8 cellular contexts compared by ENCODE assay signal in the genomic region with DNA sequence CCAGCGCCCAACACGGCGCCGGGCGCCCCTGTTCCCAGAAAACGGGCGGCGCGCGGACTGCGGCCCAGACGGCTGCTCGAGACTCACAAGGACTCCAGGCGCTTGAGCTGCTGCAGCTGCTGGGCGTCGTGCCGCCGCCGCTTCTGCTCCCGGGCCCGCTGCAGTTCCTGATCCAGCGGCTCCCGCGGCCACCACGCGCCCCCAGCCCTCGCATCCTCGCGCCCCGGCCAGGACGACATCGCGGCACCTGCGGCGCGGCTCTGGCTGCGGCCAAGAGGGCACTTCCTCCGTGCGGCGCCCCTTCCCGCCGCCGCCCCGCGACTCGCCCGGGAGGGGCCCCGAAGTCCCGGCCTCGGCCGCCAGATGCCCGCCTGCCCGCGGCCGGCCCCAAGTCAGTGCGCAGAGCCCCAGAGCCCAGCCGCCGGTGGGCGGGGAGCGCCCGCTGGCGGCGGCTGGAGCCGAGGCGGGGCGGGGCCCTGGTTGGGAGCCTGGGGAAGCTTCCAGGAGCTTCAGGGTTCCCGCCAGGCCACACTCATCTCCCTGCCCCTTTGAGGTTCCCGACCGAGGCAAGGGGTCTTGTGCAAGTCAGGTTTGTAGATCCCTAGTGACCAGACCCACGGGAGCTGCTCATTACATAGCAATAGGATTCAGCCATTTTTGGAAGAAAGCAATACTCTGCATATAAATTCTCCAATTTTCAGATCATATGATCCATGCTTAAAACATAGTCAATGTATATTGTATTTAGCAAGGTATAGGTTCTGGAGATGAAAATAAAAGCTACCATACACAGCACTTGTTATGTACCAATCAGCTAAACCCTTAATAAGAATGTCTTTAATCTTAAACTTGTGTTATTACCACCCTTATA. TPM values are rescaled to one million over a fixed set of nuclear protein-coding genes. Genes with fewer than 3 reads are reported as not detected.
DNase-seq lines count a peak whose midpoint lies in the region; ATAC-seq and TF ChIP-seq lines count a peak whose summit lies in the region.

No MANE protein-coding gene starts in this region.

- intact Hi-C loops in transverse colon (cut with DNase I; ENCODE audit: low total_unique reads): no loop called here

- H4K91ac ChIP-seq in H9 (ENCODE audit: insufficient read length, low read depth, low read length): no peak overlapping the region

- H2BK20ac ChIP-seq in H9 (ENCODE audit: low read depth, low read length, poor library complexity, severe bottlenecking): no peak overlapping the region

- H3T11ph ChIP-seq in H9 (ENCODE audit: low read length): no peak overlapping the region

- no peak overlapping the region for H2AK5ac ChIP-seq in H9 (ENCODE audit: insufficient read length, low read length)

- no peaks in the 10 kb centered on the region for H3K36me3 ChIP-seq in GM06990 (ENCODE audit: control insufficient read depth, insufficient read depth, low read length)
- H3K36me3 ChIP-seq in cardiac muscle cell: no peaks in the 10 kb centered on the region
- H3K36me3 ChIP-seq in parathyroid adenoma (ENCODE audit: control insufficient read depth, insufficient read depth, low read length): no peaks in the 10 kb centered on the region
- no peaks in the 10 kb centered on the region for H3K36me3 ChIP-seq in transverse colon

- peaks cover 4% of the 10 kb centered on the region for H3K9me3 ChIP-seq in H9 (ENCODE audit: control insufficient read depth, low read depth, low read length)
- no peaks in the 10 kb centered on the region for H3K9me3 ChIP-seq in cardiac muscle cell (ENCODE audit: low read depth)
- H3K9me3 ChIP-seq in parathyroid adenoma (ENCODE audit: control insufficient read depth, low read length): no peaks in the 10 kb centered on the region
- peaks cover 0 to 6% of the 10 kb centered on the region in 2 donors for H3K9me3 ChIP-seq in transverse colon

- H3K79me2 ChIP-seq in H9 (ENCODE audit: insufficient read depth, low read length): no peaks in the 10 kb centered on the region
- peaks cover 14% of the 10 kb centered on the region for H3K79me2 ChIP-seq in parathyroid adenoma

- peak overlapping the region; percentile 47 for H3K4me2 ChIP-seq in H9 (ENCODE audit: insufficient read depth, insufficient read length, low read length)
- peak overlapping the region; percentile 81 for H3K4me2 ChIP-seq in parathyroid adenoma (ENCODE audit: low read length)

- peak; percentile 89 for ATAC-seq in activated naive CD8-positive, alpha-beta T cell treated with anti-CD3 and anti-CD28 coated beads, Interleukin-2, amount 10 ng/mL, durations not matched to agents 7 days and 5 days (ENCODE audit: low read depth)

- in situ Hi-C loops in transverse colon (cut with MboI; ENCODE audit: low pct_ligation_motif_present in 1 of 4, low pct_unique_long_range_greater_than_20kb in 1 of 4, low sequenced_read_pairs in 3 of 4): loop anchor here in 1 of 4 donors (25.0 kb wide), 1 partner anchor 106 kb away; no protein-coding TSS in a partner anchor

- H3K27me3 ChIP-seq in GM06990 (replicated peaks; ENCODE audit: control insufficient read depth, insufficient read depth, low read length) (no peaks in the 10 kb centered on the region), H9 (ENCODE audit: insufficient read depth, low read length) (peaks cover 45% of the 10 kb centered on the region), cardiac muscle cell (peaks cover 2% of the 10 kb centered on the region), parathyroid adenoma (ENCODE audit: control insufficient read depth, insufficient read depth, low read length) (no peaks in the 10 kb centered on the region), transverse colon (no peaks in the 10 kb centered on the region)

- no peak overlapping the region for H3K56ac ChIP-seq in H9 (ENCODE audit: insufficient read length, low read depth, low read length)

- peaks cover 0 to 4% (median 1%) of the 10 kb centered on the region in 3 experiments; a peak in 4 of 7 replicates for H3K36me3 Mint-ChIP-seq in H9 (ENCODE audit: insufficient read depth in 1 of 3, low read depth in 3 of 3)
- H3K36me3 Mint-ChIP-seq in activated naive CD8-positive, alpha-beta T cell treated with anti-CD3 and anti-CD28 coated beads, Interleukin-2, amount 10 ng/mL, durations not matched to agents 7 days and 5 days: peaks cover 7% of the 10 kb centered on the region

- H3K4me3 Mint-ChIP-seq in H9: peak overlapping the region; percentile 33 to 68
- H3K4me3 Mint-ChIP-seq in activated naive CD8-positive, alpha-beta T cell treated with anti-CD3 and anti-CD28 coated beads, Interleukin-2, amount 10 ng/mL, durations not matched to agents 7 days and 5 days: peak overlapping the region; percentile 71

- H3K4me1 ChIP-seq in H9 (ENCODE audit: insufficient read depth, low read length) (no peaks in the 10 kb centered on the region), cardiac muscle cell (ENCODE audit: low read depth) (peaks cover 7% of the 10 kb centered on the region), parathyroid adenoma (peaks cover 9% of the 10 kb centered on the region), transverse colon (peaks cover 5 to 34% (median 11%) of the 10 kb centered on the region in 4 donors)

- TF ChIP-seq POLR2A in transverse colon (IDR thresholded peaks at IDR 0.05): peak; percentile 26

- no peak overlapping the region for H4K5ac ChIP-seq in H9 (ENCODE audit: insufficient read length, low read depth, low read length)

- H4K20me1 ChIP-seq in H9 (ENCODE audit: control insufficient read depth, insufficient read depth, insufficient read length): no peaks in the 10 kb centered on the region

- H2BK120ac ChIP-seq in H9 (ENCODE audit: low read depth, low read length, poor library complexity, severe bottlenecking): no peak overlapping the region

- no peak overlapping the region for H2BK5ac ChIP-seq in H9 (ENCODE audit: insufficient read length, low read length)

- TF ChIP-seq CTCF in GM06990 (IDR thresholded peaks at IDR 0.05; ENCODE audit: insufficient read depth, low read length, poor library complexity, severe bottlenecking) (peak; percentile 35), H9 (conservative IDR thresholded peaks at IDR 0.05) (peak; percentile 56), cardiac muscle cell (IDR thresholded peaks at IDR 0.05; ENCODE audit: low read depth, low read length) (peak; percentile 52), parathyroid adenoma (IDR thresholded peaks at IDR 0.05) (peak; percentile 58), transverse colon (IDR thresholded peaks at IDR 0.05) (peak in 4 of 5 experiments; percentile 32 to 65 (median 53))

- no peak overlapping the region for H2BK12ac ChIP-seq in H9 (ENCODE audit: insufficient read length, low read depth, low read length)

- H3K4ac ChIP-seq in H9 (ENCODE audit: low read depth, low read length): no peak overlapping the region

- peaks cover 10% of the 10 kb centered on the region for H3K23me2 ChIP-seq in H9 (ENCODE audit: insufficient read length, low read depth, low read length, poor library complexity, severe bottlenecking)

- no peak overlapping the region for H3K23ac ChIP-seq in H9 (ENCODE audit: insufficient read length, low read depth, low read length)

- H3K18ac ChIP-seq in H9 (ENCODE audit: insufficient read length, low read depth, low read length): no peak overlapping the region

- H3K9ac ChIP-seq in H9 (ENCODE audit: extremely low read depth, insufficient read length, low read length): no peak overlapping the region
- no peak overlapping the region for H3K9ac ChIP-seq in parathyroid adenoma

- POLR2A ChIA-PET in activated naive CD8-positive, alpha-beta T cell treated with anti-CD3 and anti-CD28 coated beads, Interleukin-2, amount 10 ng/mL, durations not matched to agents 7 days and 5 days (lab: Charles Lee): interaction anchor here (3.2 to 3.5 kb wide), 2 partner anchors 37 to 52 kb away, joined by 19 to 23 read pairs; a partner anchor contains a TSS

- peaks cover 6 to 18% of the 10 kb centered on the region in 2 experiments for H3K9me3 Mint-ChIP-seq in H9
- H3K9me3 Mint-ChIP-seq in activated naive CD8-positive, alpha-beta T cell treated with anti-CD3 and anti-CD28 coated beads, Interleukin-2, amount 10 ng/mL, durations not matched to agents 7 days and 5 days: peaks cover 11% of the 10 kb centered on the region

- no peak overlapping the region for H2BK15ac ChIP-seq in H9 (ENCODE audit: low read depth, low read length)

- peak overlapping the region; percentile 8; the same call in 1 of the 2 replicates for H3K14ac ChIP-seq in H9 (ENCODE audit: insufficient read depth, low read length)

- no peaks in the 10 kb centered on the region for H3K79me1 ChIP-seq in H9 (ENCODE audit: insufficient read depth, low read depth, low read length, poor library complexity, severe bottlenecking)

- H3K27ac ChIP-seq in H9 (ENCODE audit: insufficient read length, low read depth, low read length) (no peak overlapping the region), cardiac muscle cell (peak overlapping the region; percentile 80), parathyroid adenoma (peak overlapping the region; percentile 83), transverse colon (peak overlapping the region; percentile 96 to 99 (median 99))

- H2AFZ ChIP-seq in H9 (ENCODE audit: low read length) (no peak overlapping the region), parathyroid adenoma (peak overlapping the region; percentile 95)

- H4K8ac ChIP-seq in H9 (replicated peaks; ENCODE audit: insufficient read length, low read depth, low read length): no peak overlapping the region

- DNase-seq in GM06990 (ENCODE audit: extremely low read depth, insufficient read length): peak; percentile 79
- DNase-seq in H9: peak; percentile 82
- DNase-seq in M059J (ENCODE audit: low read depth): peak; percentile 83
- peak; percentile 50 for DNase-seq in SKM-1 treated with dmso at 0.1 percent for 144 hours (lab: John Stamatoyannopoulos, UW; ENCODE audit: unreplicated experiment)
- DNase-seq in activated naive CD8-positive, alpha-beta T cell treated with anti-CD3 and anti-CD28 coated beads, Interleukin-2, amount 10 ng/mL, durations not matched to agents 7 days and 5 days: peak; percentile 78
- DNase-seq in cardiac muscle cell (ENCODE audit: low read depth in 1 of 2, low spot score in 1 of 2): peak; percentile 80 to 86
- DNase-seq in transverse colon: peak; percentile 86

- H3K27ac Mint-ChIP-seq in H9: no peak overlapping the region
- no peak overlapping the region for H3K27ac Mint-ChIP-seq in activated naive CD8-positive, alpha-beta T cell treated with anti-CD3 and anti-CD28 coated beads, Interleukin-2, amount 10 ng/mL, durations not matched to agents 7 days and 5 days

- H3K27me3 Mint-ChIP-seq in H9 (ENCODE audit: low read depth): peaks cover 99% of the 10 kb centered on the region
- H3K27me3 Mint-ChIP-seq in activated naive CD8-positive, alpha-beta T cell treated with anti-CD3 and anti-CD28 coated beads, Interleukin-2, amount 10 ng/mL, durations not matched to agents 7 days and 5 days: peaks cover 16% of the 10 kb centered on the region

- H3K4me3 ChIP-seq in GM06990 (replicated peaks; ENCODE audit: low read depth, low read length): peak overlapping the region; percentile 71
- peak overlapping the region; percentile 74 for H3K4me3 ChIP-seq in cardiac muscle cell
- peak overlapping the region; percentile 61 for H3K4me3 ChIP-seq in parathyroid adenoma (ENCODE audit: low read depth, low read length)
- H3K4me3 ChIP-seq in transverse colon: peak overlapping the region; percentile 68 to 98 (median 90)

- WGBS in H9 (ENCODE audit: extremely low coverage, insufficient read length, low lambda C conversion rate): no CpG with 5 or more reads among the region's 70 CpGs
- WGBS in transverse colon (ENCODE audit: low coverage in 1 of 2), 2 donors: 0% methylated on average over 18 of the region's 70 CpGs; no CpG with 5 or more reads in 1 of the 2 donors

- TF ChIP-seq EP300 in transverse colon (IDR thresholded peaks at IDR 0.05; ENCODE audit: low read depth): no peak

- peaks cover 14% of the 10 kb centered on the region in 2 experiments for H3K4me1 Mint-ChIP-seq in H9
- peaks cover 10% of the 10 kb centered on the region for H3K4me1 Mint-ChIP-seq in activated naive CD8-positive, alpha-beta T cell treated with anti-CD3 and anti-CD28 coated beads, Interleukin-2, amount 10 ng/mL, durations not matched to agents 7 days and 5 days

RNA-seq across cellular contexts. Expression of a gene that starts 14.2 kb away (rescaled TPM):
- total RNA-seq in H9 (2021) (11.1 and 17.7 TPM in 2 replicates), cardiac muscle cell (81.6 and 123 TPM in 2 replicates), transverse colon (100 to 1,000 TPM; 124 to 191 (median 180) TPM)
- total RNA-seq in M059J (2014; rRNA removed; shearing (Covaris generic)): 150 and 170 TPM in 2 replicates
- under 1 TPM; 0.37 to 0.83 TPM for total RNA-seq in activated naive CD8-positive, alpha-beta T cell treated with anti-CD3 and anti-CD28 coated beads, Interleukin-2, amount 10 ng/mL, durations not matched to agents 7 days and 5 days
- 58.0 and 102 TPM in 2 replicates for polyA plus RNA-seq in cardiac muscle cell

RNA-seq across cellular contexts. Expression of a gene that starts 51.5 kb away (rescaled TPM):
- total RNA-seq in H9 (2021): 31.5 and 34.2 TPM in 2 replicates
- total RNA-seq in M059J (2014; rRNA removed; shearing (Covaris generic)): 32.6 and 46.6 TPM in 2 replicates
- total RNA-seq in activated naive CD8-positive, alpha-beta T cell treated with anti-CD3 and anti-CD28 coated beads, Interleukin-2, amount 10 ng/mL, durations not matched to agents 7 days and 5 days: 10 to 100 TPM; 41.3 to 45.4 TPM
- 28.8 and 41.6 TPM in 2 replicates for total RNA-seq in cardiac muscle cell
- polyA plus RNA-seq in cardiac muscle cell: 35.4 and 45.8 TPM in 2 replicates
- 10 to 100 TPM; 29.9 to 72.8 (median 32.3) TPM for total RNA-seq in transverse colon
